Comparison of ENCODE assay signal across 25 cellular contexts in the genomic region with DNA sequence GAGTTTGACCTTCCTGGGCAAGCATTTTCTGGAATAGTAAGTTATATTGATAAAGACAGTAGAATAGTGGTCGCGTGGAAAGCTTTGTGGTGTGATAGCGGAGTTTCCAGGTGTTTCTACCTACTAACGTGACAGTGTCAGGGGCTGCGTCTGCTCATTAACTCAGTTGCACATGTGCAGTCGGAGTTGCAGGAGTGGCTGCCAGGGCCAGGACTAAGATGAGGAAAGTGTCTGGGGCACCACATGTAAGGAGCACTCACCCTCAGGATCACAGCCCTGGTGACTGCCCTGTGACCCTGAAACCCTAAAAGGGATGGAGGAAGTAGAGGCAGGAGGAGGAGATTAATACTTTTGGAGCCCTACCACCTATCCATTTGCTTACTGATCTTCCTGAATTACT.
"Had no signal": no experiment of that assay in that cellular context is flagged by ENCODE, and none has a peak within 500 bp of the region (broad histone marks: within the 10 kb centered on the region; RNA-seq: fewer than 3 reads in every experiment).

No MANE protein-coding gene starts in this region.

- H3K27me3 ChIP-seq: MG63, Peyer's patch had no signal

- H3K9me3 ChIP-seq: MG63, Peyer's patch, SJCRH30 had no signal

- H3K36me3 ChIP-seq: MG63, Peyer's patch, SJCRH30 had no signal

- H3K27ac ChIP-seq: HL-60, PC-9, Peyer's patch, SJCRH30 had no signal

- H3K4me1 ChIP-seq: Peyer's patch, SJCRH30 had no signal

- H3K4me3 ChIP-seq: MG63, PC-9, Peyer's patch, SJCRH30 had no signal

- DNase-seq: IMR-90, Karpas-422, KG1, MG63, NCI-H1092, NCI-H1105 treated with DMSO at 0.1 percent for 48 hours, NCI-H1417 treated with DMSO at 0.1 percent for 48 hours, NCI-H146, NCI-H1694 treated with DMSO at 0.1 percent for 48 hours, NCI-H2029, NCI-H2081 treated with DMSO at 0.1 percent for 48 hours, NCI-H2171, NCI-H226, NCI-H446, NCI-H510A, NCI-H524 treated with DMSO at 0.1 percent for 48 hours, NCI-H774, PC-9, Peyer's patch, SHP77 treated with DMSO at 0.1 percent for 48 hours, SJCRH30 had no signal

- ATAC-seq: HepG2, Right ventricle myocardium inferior, SK-N-SH treated with all-trans-retinoic acid at 6 μM for 48 hours had no signal
